ENCODE assay signal across 8 cellular contexts in genomic region chr2:37877457-37878315, GRCh38. TPM values are rescaled to one million over a fixed set of nuclear protein-coding genes. Genes with fewer than 3 reads are reported as not detected.
DNase-seq lines count a peak whose midpoint lies in the region; ATAC-seq and TF ChIP-seq lines count a peak whose summit lies in the region.

No MANE protein-coding gene starts in this region.

- H3K27me3 Mint-ChIP-seq in H9 (ENCODE audit: low read depth) = peaks cover 15% of the 10 kb centered on the region

- no peaks in the 10 kb centered on the region for H3K79me2 ChIP-seq in H9 (ENCODE audit: insufficient read depth, low read length)

- H3K18ac ChIP-seq in H9 (ENCODE audit: insufficient read length, low read depth, low read length) = no peak overlapping the region

- no peak overlapping the region for H3K4me3 Mint-ChIP-seq in H9

- H2BK5ac ChIP-seq in H9 (ENCODE audit: insufficient read length, low read length) = no peak overlapping the region

- no peak for TF ChIP-seq EP300 in sigmoid colon (IDR thresholded peaks at IDR 0.05)

- TF ChIP-seq POLR2A in adrenal gland (IDR thresholded peaks at IDR 0.05) (no peak), sigmoid colon (IDR thresholded peaks at IDR 0.05) (no peak)

- intact Hi-C loops in adrenal gland (cut with DNase I) = loop anchor here in 1 of 2 donors (5.0 kb wide), 1 partner anchor 485 kb away; no protein-coding TSS in a partner anchor
- intact Hi-C loops in left ventricle myocardium superior (cut with micrococcal nuclease) = loop anchor here (1.0 kb wide), 1 partner anchor 481 kb away; no protein-coding TSS in a partner anchor
- intact Hi-C loops in sigmoid colon (cut with DNase I) = loop anchor here (1.0 to 5.0 kb wide), 3 partner anchors 100 to 481 kb away; no protein-coding TSS in a partner anchor

- H3K27me3 ChIP-seq in H9 (ENCODE audit: insufficient read depth, low read length) (no peaks in the 10 kb centered on the region), adrenal gland (no peaks in the 10 kb centered on the region), sigmoid colon (no peaks in the 10 kb centered on the region)

- no peaks in the 10 kb centered on the region for H3K36me3 Mint-ChIP-seq in H9 (ENCODE audit: insufficient read depth in 1 of 3, low read depth in 3 of 3)

- no peak overlapping the region for H3K27ac Mint-ChIP-seq in H9

- H3K9me3 Mint-ChIP-seq in H9 = no peaks in the 10 kb centered on the region

- no peak overlapping the region for H4K91ac ChIP-seq in H9 (ENCODE audit: insufficient read length, low read depth, low read length)

- no peak overlapping the region for H3K23ac ChIP-seq in H9 (ENCODE audit: insufficient read length, low read depth, low read length)

- no peak overlapping the region for H3K14ac ChIP-seq in H9 (ENCODE audit: insufficient read depth, low read length)

- H4K20me1 ChIP-seq in H9 (ENCODE audit: control insufficient read depth, insufficient read depth, insufficient read length) = no peaks in the 10 kb centered on the region

- no peak overlapping the region for H4K5ac ChIP-seq in H9 (ENCODE audit: insufficient read length, low read depth, low read length)

- H3K56ac ChIP-seq in H9 (ENCODE audit: insufficient read length, low read depth, low read length) = no peak overlapping the region

- peak; percentile 64 for ATAC-seq in left ventricle myocardium superior
- no peak for ATAC-seq in HG03460 (IDR thresholded peaks at IDR 0.05; ENCODE audit: unreplicated experiment)
- ATAC-seq in GM21619 (IDR thresholded peaks at IDR 0.05; ENCODE audit: unreplicated experiment) = no peak

- TF ChIP-seq CTCF in H9 (conservative IDR thresholded peaks at IDR 0.05) (peak; percentile 82), adrenal gland (IDR thresholded peaks at IDR 0.05) (peak; percentile 58 to 83 (median 82)), sigmoid colon (IDR thresholded peaks at IDR 0.05) (peak; percentile 62 to 81 (median 74))

- peaks cover 36 to 40% of the 10 kb centered on the region in 2 experiments for H3K4me1 Mint-ChIP-seq in H9

- H3K79me1 ChIP-seq in H9 (ENCODE audit: insufficient read depth, low read depth, low read length, poor library complexity, severe bottlenecking) = no peaks in the 10 kb centered on the region

- no peak overlapping the region for H4K8ac ChIP-seq in H9 (replicated peaks; ENCODE audit: insufficient read length, low read depth, low read length)

- H3K36me3 ChIP-seq in adrenal gland (replicated peaks in 1 of 2) = no peaks in the 10 kb centered on the region
- no peaks in the 10 kb centered on the region for H3K36me3 ChIP-seq in sigmoid colon

- H2BK15ac ChIP-seq in H9 (ENCODE audit: low read depth, low read length) = no peak overlapping the region

- H2BK20ac ChIP-seq in H9 (ENCODE audit: low read depth, low read length, poor library complexity, severe bottlenecking) = no peak overlapping the region

- H2AFZ ChIP-seq in H9 (ENCODE audit: low read length) = no peak overlapping the region

- no peak overlapping the region for H2BK120ac ChIP-seq in H9 (ENCODE audit: low read depth, low read length, poor library complexity, severe bottlenecking)

- WGBS in H9 (ENCODE audit: extremely low coverage, insufficient read length, low lambda C conversion rate) = no CpG with 5 or more reads among the region's 12 CpGs
- WGBS in adrenal gland, 4 donors = 27 to 28% (median 28%) methylated on average over 12 of the region's 12 CpGs
- WGBS in sigmoid colon, 2 donors = 26 to 31% methylated on average over 12 of the region's 12 CpGs

- H3T11ph ChIP-seq in H9 (ENCODE audit: low read length) = no peak overlapping the region

- H3K4me2 ChIP-seq in H9 (ENCODE audit: insufficient read depth, insufficient read length, low read length) = no peak overlapping the region

- H3K27ac ChIP-seq in H9 (ENCODE audit: insufficient read length, low read depth, low read length) (no peak overlapping the region), adrenal gland (no peak overlapping the region), sigmoid colon (peak overlapping the region in 2 of 4 donors; percentile 4 to 58)

- no peak overlapping the region for H3K9ac ChIP-seq in H9 (ENCODE audit: extremely low read depth, insufficient read length, low read length)

- no peak overlapping the region for H3K4ac ChIP-seq in H9 (ENCODE audit: low read depth, low read length)

- DNase-seq in DMS 273 (lab: John Stamatoyannopoulos, UW; ENCODE audit: unreplicated experiment) (peak; percentile 86), H9 (no peak), NCI-H226 (peak; percentile 40), adrenal gland (peak in 2 of 7 donors; percentile 35 to 47), left ventricle myocardium superior (no peak), sigmoid colon (no peak)

- no peak overlapping the region for H2AK5ac ChIP-seq in H9 (ENCODE audit: insufficient read length, low read length)

- no peak overlapping the region for H3K4me3 ChIP-seq in adrenal gland
- H3K4me3 ChIP-seq in sigmoid colon = no peak overlapping the region

- H2BK12ac ChIP-seq in H9 (ENCODE audit: insufficient read length, low read depth, low read length) = no peak overlapping the region

- H3K4me1 ChIP-seq in H9 (ENCODE audit: insufficient read depth, low read length) = no peaks in the 10 kb centered on the region
- peaks cover 0 to 6% of the 10 kb centered on the region in 2 donors for H3K4me1 ChIP-seq in adrenal gland (replicated peaks in 1 of 2)
- peaks cover 0 to 21% (median 15%) of the 10 kb centered on the region in 4 donors for H3K4me1 ChIP-seq in sigmoid colon

- H3K9me3 ChIP-seq in H9 (ENCODE audit: control insufficient read depth, low read depth, low read length) (no peaks in the 10 kb centered on the region), adrenal gland (replicated peaks in 1 of 3) (no peaks in the 10 kb centered on the region), sigmoid colon (no peaks in the 10 kb centered on the region)

- no peaks in the 10 kb centered on the region for H3K23me2 ChIP-seq in H9 (ENCODE audit: insufficient read length, low read depth, low read length, poor library complexity, severe bottlenecking)

RNA-seq across cellular contexts. Expression of gene RMDN2, which starts 47.4 kb away (rescaled TPM):
- 2.6 and 2.8 TPM in 2 replicates for total RNA-seq in H9 (2021)
- 10 to 100 TPM; 30.3 to 96.3 (median 55.9) TPM for total RNA-seq in adrenal gland
- 100 to 1,000 TPM in 1 of 3 donors, 10 to 100 TPM in 2; 28.5 to 126 (median 35.3) TPM for polyA plus RNA-seq in adrenal gland
- total RNA-seq in left ventricle myocardium superior = 6.2 TPM
- total RNA-seq in sigmoid colon = 10 to 100 TPM in 2 of 4 donors, 1 to 10 TPM in 2; 4.5 to 13.0 (median 9.6) TPM
- 10 to 100 TPM in 1 of 3 donors, 1 to 10 TPM in 2; 4.2 to 15.6 (median 8.3) TPM for polyA plus RNA-seq in sigmoid colon

Comparison
In these comparisons a context has a peak if more than half of its experiments do, and no peak if none do; other contexts are left out.
1. DNase-seq: peak in DMS 273 (single experiment) and NCI-H226 (single experiment); none in H9 (single experiment), left ventricle myocardium superior (single experiment) and sigmoid colon (single experiment).
2. Peak in every context shown above with its lines, with median percentiles within 50 percentile points of each other: CTCF ChIP-seq.